1 cellular context compared by ENCODE assay signal in the genomic region with DNA sequence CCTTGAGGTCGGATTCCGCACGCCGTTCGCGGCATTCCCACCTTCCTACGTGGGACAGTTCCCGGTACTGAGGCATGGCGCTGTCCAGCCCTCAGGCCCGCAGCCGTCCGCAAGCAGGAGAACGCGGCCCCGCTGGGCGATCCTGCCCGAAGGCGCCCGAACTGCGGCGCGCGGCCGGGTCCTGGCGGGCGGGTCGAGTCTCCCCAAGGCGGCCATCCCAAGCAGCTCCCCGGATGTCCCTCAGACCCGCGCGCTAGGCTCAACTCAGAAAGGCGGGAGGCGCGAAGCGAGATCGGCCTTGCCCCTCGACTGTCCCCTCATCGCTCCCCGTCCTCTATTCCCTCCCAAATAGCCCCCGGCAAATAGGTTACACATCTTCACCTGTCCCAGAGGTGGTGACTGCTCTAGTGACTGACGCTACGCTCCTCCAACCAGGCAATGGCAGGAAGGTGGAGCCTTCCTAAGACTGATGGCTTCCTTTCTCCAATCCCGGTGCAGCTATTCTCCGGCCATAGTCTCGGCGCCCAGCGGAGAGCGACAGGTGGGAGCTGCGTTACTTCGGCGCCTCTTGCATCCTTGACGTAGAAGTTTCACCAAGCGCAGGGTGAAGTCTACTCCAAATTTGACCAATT.
TF ChIP-seq lines count a peak whose summit lies in the region.

No MANE protein-coding gene starts in this region.

TF ChIP-seq in K562, 482 proteins besides CTCF, POLR2A, EP300 and RAD21 (continued from another document and continues in another):
- TF ChIP-seq THAP12 (CRISPR knock-in tag; IDR thresholded peaks at IDR 0.05) (no peak), PML (IDR thresholded peaks at IDR 0.05; ENCODE audit: low read length) (peak; percentile 73), ZNF830 (CRISPR knock-in tag; IDR thresholded peaks at IDR 0.05) (no peak), NR3C1 (CRISPR knock-in tag; IDR thresholded peaks at IDR 0.05) (no peak), ZNF134 (CRISPR knock-in tag; conservative IDR thresholded peaks at IDR 0.05) (0 out of 2 replicates have a peak, but pooled peaks have one; percentile 38), OTX1 (CRISPR knock-in tag; IDR thresholded peaks at IDR 0.05) (no peak), ADNP (tag; IDR thresholded peaks at IDR 0.05) (no peak), MLX (CRISPR knock-in tag; conservative IDR thresholded peaks at IDR 0.05) (peak in 1 of 2 experiments; percentile 83; a peak in 1 of 4 replicates), ZNF75A (CRISPR knock-in tag; IDR thresholded peaks at IDR 0.05) (no peak), CREM (IDR thresholded peaks at IDR 0.05; ENCODE audit: low read depth) (peak; percentile 49), TARDBP (IDR thresholded peaks at IDR 0.05) (peak; percentile 85; the same call in 1 of the 2 replicates), YY1 (IDR thresholded peaks at IDR 0.05; ENCODE audit: borderline replicate concordance in 1 of 3, control insufficient read depth in 1 of 3, extremely low read depth in 1 of 3, insufficient read depth in 3 of 3, insufficient read length in 1 of 3, insufficient replicate concordance in 2 of 3, low read depth in 1 of 3, low read length in 2 of 3) (peak; percentile 14 to 81 (median 67)), TAF1 (IDR thresholded peaks at IDR 0.05; ENCODE audit: control insufficient read depth, extremely low read depth, insufficient read depth, low read length, severe bottlenecking) (peak; percentile 60), ZNF274 (IDR thresholded peaks at IDR 0.05; ENCODE audit: borderline replicate concordance, low read depth, low read length) (no peak), ZEB2 (IDR thresholded peaks at IDR 0.05) (0 out of 2 replicates have a peak, but pooled peaks have one; percentile 46), NCOA1 (IDR thresholded peaks at IDR 0.05; ENCODE audit: low read depth) (peak; percentile 97), NFXL1 (CRISPR knock-in tag; IDR thresholded peaks at IDR 0.05) (no peak), NFRKB (IDR thresholded peaks at IDR 0.05; ENCODE audit: low read depth) (0 out of 2 replicates have a peak, but pooled peaks have one; percentile 68), ZNF347 (CRISPR knock-in tag; IDR thresholded peaks at IDR 0.05; ENCODE audit: low read depth) (no peak), TAF7 (tag; IDR thresholded peaks at IDR 0.05) (no peak), U2AF2 (optimal IDR thresholded peaks at IDR 0.05; ENCODE audit: low read depth, low read length) (no peak), ZNF140 (CRISPR knock-in tag; IDR thresholded peaks at IDR 0.05) (no peak), TOE1 (IDR thresholded peaks at IDR 0.05; ENCODE audit: borderline replicate concordance) (no peak), TOE1 (CRISPR knock-in tag; IDR thresholded peaks at IDR 0.05; ENCODE audit: borderline replicate concordance, low read depth) (no peak), IRF1 (CRISPR knock-in tag; IDR thresholded peaks at IDR 0.05; ENCODE audit: borderline replicate concordance) (peak; percentile 29; the same call in 1 of the 2 replicates), FOXK2 (conservative IDR thresholded peaks at IDR 0.05 in 1 of 2, IDR thresholded peaks at IDR 0.05 in 1 of 2; ENCODE audit: low read depth in 2 of 2) (0 out of 4 replicates have a peak, but pooled peaks of 1 of the 2 experiments have one; percentile 17), TBL1XR1 (IDR thresholded peaks at IDR 0.05; ENCODE audit: low read length in 2 of 2) (no peak), SMAD1 (IDR thresholded peaks at IDR 0.05; ENCODE audit: low read depth, low read length, partially characterized antibody) (peak; percentile 23), ZNF695 (CRISPR knock-in tag; IDR thresholded peaks at IDR 0.05) (0 out of 2 replicates have a peak, but pooled peaks have one; percentile 54), POLR2AphosphoS5 (IDR thresholded peaks at IDR 0.05; ENCODE audit: control insufficient read depth, insufficient read depth, low read depth, low read length) (peak; percentile 68), ZNF146 (CRISPR knock-in tag; IDR thresholded peaks at IDR 0.05; ENCODE audit: unreplicated experiment) (no peak), PHTF2 (CRISPR knock-in tag; IDR thresholded peaks at IDR 0.05) (no peak), PBX2 (CRISPR knock-in tag; IDR thresholded peaks at IDR 0.05; ENCODE audit: low read depth) (peak; percentile 97), PBX2 (tag; conservative IDR thresholded peaks at IDR 0.05; ENCODE audit: low read depth) (no peak; the same call in 1 of the 2 replicates), TSC22D4 (tag; IDR thresholded peaks at IDR 0.05) (no peak), MEF2A (IDR thresholded peaks at IDR 0.05; ENCODE audit: control insufficient read depth, low read depth, low read length) (no peak), ZNF778 (CRISPR knock-in tag; IDR thresholded peaks at IDR 0.05) (no peak), ARHGAP35 (IDR thresholded peaks at IDR 0.05; ENCODE audit: partially characterized antibody) (no peak), DIDO1 (tag; IDR thresholded peaks at IDR 0.05; ENCODE audit: low read depth) (no peak), NONO (IDR thresholded peaks at IDR 0.05; ENCODE audit: low read depth in 2 of 2, low read length in 1 of 2) (peak in 1 of 2 experiments; percentile 28; a peak in 1 of 4 replicates), XRCC5 (IDR thresholded peaks at IDR 0.05; ENCODE audit: low read depth, low read length) (0 out of 2 replicates have a peak, but pooled peaks have one; percentile 14), PHF21A (IDR thresholded peaks at IDR 0.05; ENCODE audit: borderline replicate concordance, low read depth) (no peak), HLTF (IDR thresholded peaks at IDR 0.05) (0 out of 2 replicates have a peak, but pooled peaks have one; percentile 54), EWSR1 (IDR thresholded peaks at IDR 0.05; ENCODE audit: borderline replicate concordance, low read depth, partially characterized antibody) (no peak), ZNF253 (CRISPR knock-in tag; conservative IDR thresholded peaks at IDR 0.05) (no peak), POLR2G (IDR thresholded peaks at IDR 0.05; ENCODE audit: low read depth, low read length) (peak; percentile 94), CREBBP (IDR thresholded peaks at IDR 0.05; ENCODE audit: low read depth, low read length) (no peak), ZNF354B (CRISPR knock-in tag; IDR thresholded peaks at IDR 0.05) (no peak), ZNF263 (CRISPR knock-in tag; IDR thresholded peaks at IDR 0.05; ENCODE audit: borderline replicate concordance) (peak; percentile 72; the same call in 1 of the 2 replicates), MTA3 (IDR thresholded peaks at IDR 0.05; ENCODE audit: borderline replicate concordance) (peak; percentile 30)
- TF ChIP-seq, protein P1, sequence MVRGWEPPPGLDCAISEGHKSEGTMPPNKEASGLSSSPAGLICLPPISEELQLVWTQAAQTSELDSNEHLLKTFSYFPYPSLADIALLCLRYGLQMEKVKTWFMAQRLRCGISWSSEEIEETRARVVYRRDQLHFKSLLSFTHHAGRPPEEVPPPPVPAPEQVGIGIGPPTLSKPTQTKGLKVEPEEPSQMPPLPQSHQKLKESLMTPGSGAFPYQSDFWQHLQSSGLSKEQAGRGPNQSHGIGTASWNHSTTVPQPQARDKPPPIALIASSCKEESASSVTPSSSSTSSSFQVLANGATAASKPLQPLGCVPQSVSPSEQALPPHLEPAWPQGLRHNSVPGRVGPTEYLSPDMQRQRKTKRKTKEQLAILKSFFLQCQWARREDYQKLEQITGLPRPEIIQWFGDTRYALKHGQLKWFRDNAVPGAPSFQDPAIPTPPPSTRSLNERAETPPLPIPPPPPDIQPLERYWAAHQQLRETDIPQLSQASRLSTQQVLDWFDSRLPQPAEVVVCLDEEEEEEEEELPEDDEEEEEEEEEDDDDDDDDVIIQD (CRISPR knock-in tag; IDR thresholded peaks at IDR 0.05) = no peak
- TF ChIP-seq, protein P2, sequence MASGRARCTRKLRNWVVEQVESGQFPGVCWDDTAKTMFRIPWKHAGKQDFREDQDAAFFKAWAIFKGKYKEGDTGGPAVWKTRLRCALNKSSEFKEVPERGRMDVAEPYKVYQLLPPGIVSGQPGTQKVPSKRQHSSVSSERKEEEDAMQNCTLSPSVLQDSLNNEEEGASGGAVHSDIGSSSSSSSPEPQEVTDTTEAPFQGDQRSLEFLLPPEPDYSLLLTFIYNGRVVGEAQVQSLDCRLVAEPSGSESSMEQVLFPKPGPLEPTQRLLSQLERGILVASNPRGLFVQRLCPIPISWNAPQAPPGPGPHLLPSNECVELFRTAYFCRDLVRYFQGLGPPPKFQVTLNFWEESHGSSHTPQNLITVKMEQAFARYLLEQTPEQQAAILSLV (tag; IDR thresholded peaks at IDR 0.05) = no peak
- TF ChIP-seq, protein P3, sequence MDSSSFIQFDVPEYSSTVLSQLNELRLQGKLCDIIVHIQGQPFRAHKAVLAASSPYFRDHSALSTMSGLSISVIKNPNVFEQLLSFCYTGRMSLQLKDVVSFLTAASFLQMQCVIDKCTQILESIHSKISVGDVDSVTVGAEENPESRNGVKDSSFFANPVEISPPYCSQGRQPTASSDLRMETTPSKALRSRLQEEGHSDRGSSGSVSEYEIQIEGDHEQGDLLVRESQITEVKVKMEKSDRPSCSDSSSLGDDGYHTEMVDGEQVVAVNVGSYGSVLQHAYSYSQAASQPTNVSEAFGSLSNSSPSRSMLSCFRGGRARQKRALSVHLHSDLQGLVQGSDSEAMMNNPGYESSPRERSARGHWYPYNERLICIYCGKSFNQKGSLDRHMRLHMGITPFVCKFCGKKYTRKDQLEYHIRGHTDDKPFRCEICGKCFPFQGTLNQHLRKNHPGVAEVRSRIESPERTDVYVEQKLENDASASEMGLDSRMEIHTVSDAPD (CRISPR knock-in tag; IDR thresholded peaks at IDR 0.05) = no peak
- TF ChIP-seq, protein P4, sequence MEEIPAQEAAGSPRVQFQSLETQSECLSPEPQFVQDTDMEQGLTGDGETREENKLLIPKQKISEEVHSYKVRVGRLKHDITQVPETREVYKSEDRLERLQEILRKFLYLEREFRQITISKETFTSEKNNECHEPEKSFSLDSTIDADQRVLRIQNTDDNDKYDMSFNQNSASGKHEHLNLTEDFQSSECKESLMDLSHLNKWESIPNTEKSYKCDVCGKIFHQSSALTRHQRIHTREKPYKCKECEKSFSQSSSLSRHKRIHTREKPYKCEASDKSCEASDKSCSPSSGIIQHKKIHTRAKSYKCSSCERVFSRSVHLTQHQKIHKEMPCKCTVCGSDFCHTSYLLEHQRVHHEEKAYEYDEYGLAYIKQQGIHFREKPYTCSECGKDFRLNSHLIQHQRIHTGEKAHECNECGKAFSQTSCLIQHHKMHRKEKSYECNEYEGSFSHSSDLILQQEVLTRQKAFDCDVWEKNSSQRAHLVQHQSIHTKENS (CRISPR knock-in tag; IDR thresholded peaks at IDR 0.05) = no peak
- TF ChIP-seq, protein P5, sequence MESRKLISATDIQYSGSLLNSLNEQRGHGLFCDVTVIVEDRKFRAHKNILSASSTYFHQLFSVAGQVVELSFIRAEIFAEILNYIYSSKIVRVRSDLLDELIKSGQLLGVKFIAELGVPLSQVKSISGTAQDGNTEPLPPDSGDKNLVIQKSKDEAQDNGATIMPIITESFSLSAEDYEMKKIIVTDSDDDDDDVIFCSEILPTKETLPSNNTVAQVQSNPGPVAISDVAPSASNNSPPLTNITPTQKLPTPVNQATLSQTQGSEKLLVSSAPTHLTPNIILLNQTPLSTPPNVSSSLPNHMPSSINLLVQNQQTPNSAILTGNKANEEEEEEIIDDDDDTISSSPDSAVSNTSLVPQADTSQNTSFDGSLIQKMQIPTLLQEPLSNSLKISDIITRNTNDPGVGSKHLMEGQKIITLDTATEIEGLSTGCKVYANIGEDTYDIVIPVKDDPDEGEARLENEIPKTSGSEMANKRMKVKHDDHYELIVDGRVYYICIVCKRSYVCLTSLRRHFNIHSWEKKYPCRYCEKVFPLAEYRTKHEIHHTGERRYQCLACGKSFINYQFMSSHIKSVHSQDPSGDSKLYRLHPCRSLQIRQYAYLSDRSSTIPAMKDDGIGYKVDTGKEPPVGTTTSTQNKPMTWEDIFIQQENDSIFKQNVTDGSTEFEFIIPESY (CRISPR knock-in tag; IDR thresholded peaks at IDR 0.05) = 0 out of 2 replicates have a peak, but pooled peaks have one; percentile 14
